ENCODE assay signal across 14 cellular contexts in genomic region chr6:25478973-25479372, GRCh38.
DNase-seq lines count a peak whose midpoint lies in the region; ATAC-seq and TF ChIP-seq lines count a peak whose summit lies in the region.
"Had no signal": no experiment of that assay in that cellular context is flagged by ENCODE, and none has a peak within 500 bp of the region (broad histone marks: within the 10 kb centered on the region; RNA-seq: fewer than 3 reads in every experiment).

No MANE protein-coding gene starts in this region.

- peak overlapping the region; percentile 26 for H3K27ac Mint-ChIP-seq in WTC11
- peak overlapping the region; percentile 47 for H3K27ac Mint-ChIP-seq in central memory CD8-positive, alpha-beta T cell (ENCODE audit: low read depth)
- H3K27ac Mint-ChIP-seq: CD4-positive, alpha-beta memory T cell had no signal

- TF ChIP-seq CTCF in WTC11 (IDR thresholded peaks at IDR 0.05) (no peak), GM13977 (IDR thresholded peaks at IDR 0.05; ENCODE audit: extremely low read depth, insufficient read depth, missing control alignments) (no peak), GM20000 (IDR thresholded peaks at IDR 0.05; ENCODE audit: extremely low read depth, missing control alignments) (no peak), GM10248 (IDR thresholded peaks at IDR 0.05; ENCODE audit: control extremely low read depth, extremely low read depth, low read depth, missing control alignments) (no peak)

- ATAC-seq in WTC11: no peak
- ATAC-seq in central memory CD8-positive, alpha-beta T cell (replicated peaks; ENCODE audit: extremely low read depth, poor library complexity, severe bottlenecking): no peak
- no peak for ATAC-seq in left colon
- ATAC-seq: A549, HCT116 had no signal

- intact Hi-C loops in left colon (cut with DNase I, micrococcal nuclease): no loop called here

- CTCF ChIA-PET in WTC11 (lab: Charles Lee): no interaction called here
- CTCF ChIA-PET in GM10248 (lab: Yijun Ruan, JAX): interaction anchor here (8.0 kb wide), 1 partner anchor 12 kb away, joined by 52 read pairs; no protein-coding TSS in a partner anchor

- in situ Hi-C loops in GM13977 (cut with MboI; ENCODE audit: low pct_unique_long_range_greater_than_20kb, low sequenced_read_pairs, unreplicated experiment): no loop called here

- H3K4me1 Mint-ChIP-seq in WTC11: peaks cover 9% of the 10 kb centered on the region
- no peaks in the 10 kb centered on the region for H3K4me1 Mint-ChIP-seq in central memory CD8-positive, alpha-beta T cell
- H3K4me1 Mint-ChIP-seq: CD4-positive, alpha-beta memory T cell had no signal

- H3K9me3 Mint-ChIP-seq in WTC11: no peaks in the 10 kb centered on the region
- no peaks in the 10 kb centered on the region for H3K9me3 Mint-ChIP-seq in central memory CD8-positive, alpha-beta T cell
- H3K9me3 Mint-ChIP-seq: CD4-positive, alpha-beta memory T cell had no signal

- H3K36me3 Mint-ChIP-seq in WTC11: peaks cover 13% of the 10 kb centered on the region
- peaks cover 3% of the 10 kb centered on the region for H3K36me3 Mint-ChIP-seq in central memory CD8-positive, alpha-beta T cell (ENCODE audit: insufficient read depth)

- peak; percentile 29 for DNase-seq in LHCN-M2 (ENCODE audit: low read depth)
- DNase-seq in WTC11 (ENCODE audit: low spot score): no peak
- DNase-seq in central memory CD8-positive, alpha-beta T cell (ENCODE audit: low spot score in 2 of 2): no peak
- DNase-seq in renal cortical epithelial cell (ENCODE audit: low read depth): peak; percentile 41
- DNase-seq in left colon: no peak
- no peak for DNase-seq in GM13977 (ENCODE audit: low spot score)
- DNase-seq in GM20000 (ENCODE audit: low spot score): no peak
- no peak for DNase-seq in GM10248 (ENCODE audit: extremely low spot score)
- DNase-seq: BE2C; CD4-positive, alpha-beta memory T cell; DMS79; KBM-7 had no signal

- no peak overlapping the region for H3K4me3 Mint-ChIP-seq in WTC11
- H3K4me3 Mint-ChIP-seq in central memory CD8-positive, alpha-beta T cell: no peak overlapping the region
- H3K4me3 Mint-ChIP-seq: CD4-positive, alpha-beta memory T cell had no signal

- POLR2A ChIA-PET in WTC11 (lab: Charles Lee): no interaction called here
- POLR2A ChIA-PET in GM10248 (lab: Yijun Ruan, JAX): no interaction called here

- no peaks in the 10 kb centered on the region for H3K27me3 Mint-ChIP-seq in WTC11 (ENCODE audit: low read depth)
- H3K27me3 Mint-ChIP-seq in central memory CD8-positive, alpha-beta T cell: no peaks in the 10 kb centered on the region
- H3K27me3 Mint-ChIP-seq: CD4-positive, alpha-beta memory T cell had no signal

TF ChIP-seq in WTC11, 78 proteins besides CTCF, POLR2A, EP300 and RAD21 (continues in another document):
- TF ChIP-seq ESRRA (CRISPR knock-in tag; IDR thresholded peaks at IDR 0.05; ENCODE audit: borderline replicate concordance): no peak
- TF ChIP-seq FOXP4 (CRISPR knock-in tag; IDR thresholded peaks at IDR 0.05): no peak
- TF ChIP-seq, protein P1, sequence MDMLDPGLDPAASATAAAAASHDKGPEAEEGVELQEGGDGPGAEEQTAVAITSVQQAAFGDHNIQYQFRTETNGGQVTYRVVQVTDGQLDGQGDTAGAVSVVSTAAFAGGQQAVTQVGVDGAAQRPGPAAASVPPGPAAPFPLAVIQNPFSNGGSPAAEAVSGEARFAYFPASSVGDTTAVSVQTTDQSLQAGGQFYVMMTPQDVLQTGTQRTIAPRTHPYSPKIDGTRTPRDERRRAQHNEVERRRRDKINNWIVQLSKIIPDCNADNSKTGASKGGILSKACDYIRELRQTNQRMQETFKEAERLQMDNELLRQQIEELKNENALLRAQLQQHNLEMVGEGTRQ (CRISPR knock-in tag; IDR thresholded peaks at IDR 0.05): no peak
- no peak for TF ChIP-seq ZBTB43 (CRISPR knock-in tag; IDR thresholded peaks at IDR 0.05)
- no peak for TF ChIP-seq E2F5 (CRISPR knock-in tag; IDR thresholded peaks at IDR 0.05)
- TF ChIP-seq MXD4 (CRISPR knock-in tag; IDR thresholded peaks at IDR 0.05; ENCODE audit: borderline replicate concordance): no peak
- TF ChIP-seq ZMAT4 (CRISPR knock-in tag; IDR thresholded peaks at IDR 0.05): no peak
- no peak for TF ChIP-seq ZNF263 (CRISPR knock-in tag; IDR thresholded peaks at IDR 0.05; ENCODE audit: low read depth)
- no peak for TF ChIP-seq JUN (CRISPR knock-in tag; IDR thresholded peaks at IDR 0.05)
- no peak for TF ChIP-seq NR3C1 (CRISPR knock-in tag; conservative IDR thresholded peaks at IDR 0.05; ENCODE audit: low read depth)
- TF ChIP-seq, protein P2, sequence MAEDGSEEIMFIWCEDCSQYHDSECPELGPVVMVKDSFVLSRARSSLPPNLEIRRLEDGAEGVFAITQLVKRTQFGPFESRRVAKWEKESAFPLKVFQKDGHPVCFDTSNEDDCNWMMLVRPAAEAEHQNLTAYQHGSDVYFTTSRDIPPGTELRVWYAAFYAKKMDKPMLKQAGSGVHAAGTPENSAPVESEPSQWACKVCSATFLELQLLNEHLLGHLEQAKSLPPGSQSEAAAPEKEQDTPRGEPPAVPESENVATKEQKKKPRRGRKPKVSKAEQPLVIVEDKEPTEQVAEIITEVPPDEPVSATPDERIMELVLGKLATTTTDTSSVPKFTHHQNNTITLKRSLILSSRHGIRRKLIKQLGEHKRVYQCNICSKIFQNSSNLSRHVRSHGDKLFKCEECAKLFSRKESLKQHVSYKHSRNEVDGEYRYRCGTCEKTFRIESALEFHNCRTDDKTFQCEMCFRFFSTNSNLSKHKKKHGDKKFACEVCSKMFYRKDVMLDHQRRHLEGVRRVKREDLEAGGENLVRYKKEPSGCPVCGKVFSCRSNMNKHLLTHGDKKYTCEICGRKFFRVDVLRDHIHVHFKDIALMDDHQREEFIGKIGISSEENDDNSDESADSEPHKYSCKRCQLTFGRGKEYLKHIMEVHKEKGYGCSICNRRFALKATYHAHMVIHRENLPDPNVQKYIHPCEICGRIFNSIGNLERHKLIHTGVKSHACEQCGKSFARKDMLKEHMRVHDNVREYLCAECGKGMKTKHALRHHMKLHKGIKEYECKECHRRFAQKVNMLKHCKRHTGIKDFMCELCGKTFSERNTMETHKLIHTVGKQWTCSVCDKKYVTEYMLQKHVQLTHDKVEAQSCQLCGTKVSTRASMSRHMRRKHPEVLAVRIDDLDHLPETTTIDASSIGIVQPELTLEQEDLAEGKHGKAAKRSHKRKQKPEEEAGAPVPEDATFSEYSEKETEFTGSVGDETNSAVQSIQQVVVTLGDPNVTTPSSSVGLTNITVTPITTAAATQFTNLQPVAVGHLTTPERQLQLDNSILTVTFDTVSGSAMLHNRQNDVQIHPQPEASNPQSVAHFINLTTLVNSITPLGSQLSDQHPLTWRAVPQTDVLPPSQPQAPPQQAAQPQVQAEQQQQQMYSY (CRISPR knock-in tag; IDR thresholded peaks at IDR 0.05): no peak
- TF ChIP-seq, protein P3, sequence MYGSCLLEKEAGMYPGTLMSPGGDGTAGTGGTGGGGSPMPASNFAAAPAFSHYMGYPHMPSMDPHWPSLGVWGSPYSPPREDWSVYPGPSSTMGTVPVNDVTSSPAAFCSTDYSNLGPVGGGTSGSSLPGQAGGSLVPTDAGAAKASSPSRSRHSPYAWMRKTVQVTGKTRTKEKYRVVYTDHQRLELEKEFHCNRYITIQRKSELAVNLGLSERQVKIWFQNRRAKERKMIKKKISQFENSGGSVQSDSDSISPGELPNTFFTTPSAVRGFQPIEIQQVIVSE (CRISPR knock-in tag; IDR thresholded peaks at IDR 0.05; ENCODE audit: borderline replicate concordance): no peak

Comparison
In these comparisons a context has a peak if more than half of its experiments do, and no peak if none do; other contexts are left out.
1. DNase-seq: peak in LHCN-M2 (single experiment) and renal cortical epithelial cell (single experiment); none in WTC11 (single experiment), central memory CD8-positive, alpha-beta T cell (0 of 2), left colon (0 of 2), GM13977 (single experiment), GM20000 (single experiment) and GM10248 (single experiment).